ENCODE assay signal across 31 cellular contexts in the genomic region with DNA sequence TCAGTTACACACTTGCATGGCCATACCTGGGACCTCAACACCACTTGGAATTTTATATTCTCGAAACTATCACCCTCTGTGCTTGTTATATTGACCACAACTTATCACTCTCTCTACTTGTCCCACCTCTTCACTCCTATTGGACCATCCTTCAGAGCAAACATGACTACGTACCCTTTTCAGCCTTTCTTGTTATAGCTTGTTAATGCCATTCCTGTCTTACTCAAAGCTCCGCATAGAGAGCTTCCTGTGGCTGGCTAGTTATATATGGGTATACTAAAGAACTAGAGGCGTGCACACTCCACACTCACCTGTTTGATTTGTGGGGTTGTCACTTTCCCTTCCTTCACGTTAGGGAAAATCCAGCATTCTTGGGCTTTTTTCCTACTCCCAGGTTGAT.
"Had no signal": no experiment of that assay in that cellular context is flagged by ENCODE, and none has a peak within 500 bp of the region (broad histone marks: within the 10 kb centered on the region; RNA-seq: fewer than 3 reads in every experiment).

No MANE protein-coding gene starts in this region.

- H3K79me2 ChIP-seq: hepatocyte had no signal

- H2AFZ ChIP-seq: hepatocyte had no signal

- H3K27me3 ChIP-seq: ascending aorta, breast epithelium, dorsolateral prefrontal cortex, esophagus muscularis mucosa, gastroesophageal sphincter, heart right ventricle, hepatocyte had no signal

- H3K27ac ChIP-seq: ascending aorta, breast epithelium, coronary artery, dorsolateral prefrontal cortex, esophagus muscularis mucosa, gastroesophageal sphincter, heart right ventricle, hepatocyte, VCaP had no signal

- H3K36me3 ChIP-seq: ascending aorta, breast epithelium, esophagus muscularis mucosa, gastroesophageal sphincter, heart right ventricle had no signal

- H3K4me3 Mint-ChIP-seq: activated CD4-positive, alpha-beta memory T cell treated with anti-CD3 and anti-CD28 coated beads, Interleukin-2, amount 10 ng/mL, durations not matched to agents 7 days and 5 days; activated CD4-positive, alpha-beta T cell treated with anti-CD3 and anti-CD28 coated beads, Interleukin-2, amount 10 ng/mL, durations not matched to agents 7 days and 5 days; activated naive CD4-positive, alpha-beta T cell treated with anti-CD3 and anti-CD28 coated beads, Interleukin-2, amount 10 ng/mL, durations not matched to agents 7 days and 5 days; activated naive CD8-positive, alpha-beta T cell treated with anti-CD3 and anti-CD28 coated beads, Interleukin-2, amount 10 ng/mL, durations not matched to agents 7 days and 5 days; activated T-cell treated with anti-CD3 and anti-CD28 coated beads, Interleukin-2, amount 50 U/mL, for 24 hours; activated T-cell treated with anti-CD3 and anti-CD28 coated beads, Interleukin-2, amount 50 U/mL, for 72 hours; brain; central memory CD8-positive, alpha-beta T cell; dendritic cell treated with granulocyte-macrophage colony-stimulating factor and Interleukin-4, amounts not matched to agents 40 ng/mL and 50 ng/mL, for 4 days; WTC11 had no signal

- H3K4me1 ChIP-seq: ascending aorta, breast epithelium, esophagus muscularis mucosa, gastroesophageal sphincter, heart right ventricle had no signal

- H3K4me2 ChIP-seq: hepatocyte had no signal

- H3K4me1 Mint-ChIP-seq: activated CD4-positive, alpha-beta memory T cell treated with anti-CD3 and anti-CD28 coated beads, Interleukin-2, amount 10 ng/mL, durations not matched to agents 7 days and 5 days; activated CD4-positive, alpha-beta T cell treated with anti-CD3 and anti-CD28 coated beads, Interleukin-2, amount 10 ng/mL, durations not matched to agents 7 days and 5 days; activated naive CD4-positive, alpha-beta T cell treated with anti-CD3 and anti-CD28 coated beads, Interleukin-2, amount 10 ng/mL, durations not matched to agents 7 days and 5 days; brain; central memory CD8-positive, alpha-beta T cell; WTC11 had no signal

- H3K9me3 Mint-ChIP-seq: activated CD4-positive, alpha-beta memory T cell treated with anti-CD3 and anti-CD28 coated beads, Interleukin-2, amount 10 ng/mL, durations not matched to agents 7 days and 5 days; activated CD4-positive, alpha-beta T cell treated with anti-CD3 and anti-CD28 coated beads, Interleukin-2, amount 10 ng/mL, durations not matched to agents 7 days and 5 days; activated naive CD4-positive, alpha-beta T cell treated with anti-CD3 and anti-CD28 coated beads, Interleukin-2, amount 10 ng/mL, durations not matched to agents 7 days and 5 days; activated naive CD4-positive, alpha-beta T cell treated with anti-CD3 and anti-CD28 coated beads, Interleukin-2, amount 50 U/mL, for 72 hours; activated T-cell treated with anti-CD3 and anti-CD28 coated beads, Interleukin-2, amount 50 U/mL, for 24 hours; activated T-cell treated with anti-CD3 and anti-CD28 coated beads, Interleukin-2, amount 50 U/mL, for 72 hours; brain; central memory CD8-positive, alpha-beta T cell; dendritic cell treated with granulocyte-macrophage colony-stimulating factor and Interleukin-4, amounts not matched to agents 40 ng/mL and 50 ng/mL, for 4 days had no signal

- H3K27me3 Mint-ChIP-seq: activated CD4-positive, alpha-beta memory T cell treated with anti-CD3 and anti-CD28 coated beads, Interleukin-2, amount 10 ng/mL, durations not matched to agents 7 days and 5 days; activated CD4-positive, alpha-beta T cell treated with anti-CD3 and anti-CD28 coated beads, Interleukin-2, amount 10 ng/mL, durations not matched to agents 7 days and 5 days; activated naive CD4-positive, alpha-beta T cell treated with anti-CD3 and anti-CD28 coated beads, Interleukin-2, amount 10 ng/mL, durations not matched to agents 7 days and 5 days; activated naive CD8-positive, alpha-beta T cell treated with anti-CD3 and anti-CD28 coated beads, Interleukin-2, amount 10 ng/mL, durations not matched to agents 7 days and 5 days; activated T-cell treated with anti-CD3 and anti-CD28 coated beads, Interleukin-2, amount 50 U/mL, for 24 hours; central memory CD8-positive, alpha-beta T cell; dendritic cell treated with granulocyte-macrophage colony-stimulating factor and Interleukin-4, amounts not matched to agents 40 ng/mL and 50 ng/mL, for 4 days had no signal

- DNase-seq: activated CD4-positive, alpha-beta memory T cell treated with anti-CD3 and anti-CD28 coated beads, Interleukin-2, amount 10 ng/mL, durations not matched to agents 7 days and 5 days; activated CD4-positive, alpha-beta T cell treated with anti-CD3 and anti-CD28 coated beads for 1 hour; activated CD4-positive, alpha-beta T cell treated with anti-CD3 and anti-CD28 coated beads for 4 hours; activated CD4-positive, alpha-beta T cell treated with anti-CD3 and anti-CD28 coated beads, Interleukin-2, amount 10 ng/mL, durations not matched to agents 7 days and 5 days; activated CD4-positive, alpha-beta T cell treated with anti-CD3 and anti-CD28 coated beads, Interleukin-2, amount 50 U/mL, for 4 hours; activated CD8-positive, alpha-beta memory T cell treated with anti-CD3 and anti-CD28 coated beads, Interleukin-2, amount 50 U/mL, for 48 hours; activated gamma-delta T cell; activated naive CD4-positive, alpha-beta T cell; activated naive CD4-positive, alpha-beta T cell treated with anti-CD3 and anti-CD28 coated beads, Interleukin-2, amount 10 ng/mL, durations not matched to agents 7 days and 5 days; activated naive CD8-positive, alpha-beta T cell treated with anti-CD3 and anti-CD28 coated beads, Interleukin-2, amount 10 ng/mL, durations not matched to agents 7 days and 5 days; activated T-cell treated with anti-CD3 and anti-CD28 coated beads for 4 hours; activated T-cell treated with anti-CD3 and anti-CD28 coated beads, Interleukin-2, amount 50 U/mL, for 24 hours; activated T-cell treated with anti-CD3 and anti-CD28 coated beads, Interleukin-2, amount 50 U/mL, for 72 hours; dorsolateral prefrontal cortex; effector memory CD4-positive, alpha-beta T cell; erythroblast; foreskin melanocyte; heart right ventricle; T-helper 2 cell had no signal

- H3K36me3 Mint-ChIP-seq: activated naive CD4-positive, alpha-beta T cell treated with anti-CD3 and anti-CD28 coated beads, Interleukin-2, amount 10 ng/mL, durations not matched to agents 7 days and 5 days; activated naive CD4-positive, alpha-beta T cell treated with anti-CD3 and anti-CD28 coated beads, Interleukin-2, amount 50 U/mL, for 72 hours; activated naive CD8-positive, alpha-beta T cell treated with anti-CD3 and anti-CD28 coated beads, Interleukin-2, amount 10 ng/mL, durations not matched to agents 7 days and 5 days; brain; WTC11 had no signal

- H3K4me3 ChIP-seq: ascending aorta, breast epithelium, coronary artery, dorsolateral prefrontal cortex, esophagus muscularis mucosa, gastroesophageal sphincter, heart right ventricle, hepatocyte had no signal

- ATAC-seq: activated naive CD4-positive, alpha-beta T cell treated with anti-CD3 and anti-CD28 coated beads, Interleukin-2, amount 50 U/mL, for 72 hours; activated T-cell treated with anti-CD3 and anti-CD28 coated beads, Interleukin-2, amount 50 U/mL, for 72 hours; gastroesophageal sphincter; heart right ventricle; WTC11 had no signal

- H3K27ac Mint-ChIP-seq: activated CD4-positive, alpha-beta memory T cell treated with anti-CD3 and anti-CD28 coated beads, Interleukin-2, amount 10 ng/mL, durations not matched to agents 7 days and 5 days; activated CD4-positive, alpha-beta T cell treated with anti-CD3 and anti-CD28 coated beads, Interleukin-2, amount 10 ng/mL, durations not matched to agents 7 days and 5 days; activated naive CD4-positive, alpha-beta T cell treated with anti-CD3 and anti-CD28 coated beads, Interleukin-2, amount 10 ng/mL, durations not matched to agents 7 days and 5 days; activated naive CD4-positive, alpha-beta T cell treated with anti-CD3 and anti-CD28 coated beads, Interleukin-2, amount 50 U/mL, for 72 hours; activated naive CD8-positive, alpha-beta T cell treated with anti-CD3 and anti-CD28 coated beads, Interleukin-2, amount 10 ng/mL, durations not matched to agents 7 days and 5 days; activated T-cell treated with anti-CD3 and anti-CD28 coated beads, Interleukin-2, amount 50 U/mL, for 24 hours; activated T-cell treated with anti-CD3 and anti-CD28 coated beads, Interleukin-2, amount 50 U/mL, for 72 hours; brain; dendritic cell treated with granulocyte-macrophage colony-stimulating factor and Interleukin-4, amounts not matched to agents 40 ng/mL and 50 ng/mL, for 4 days; WTC11 had no signal

- H3K9me3 ChIP-seq: ascending aorta, breast epithelium, esophagus muscularis mucosa, gastroesophageal sphincter, heart right ventricle had no signal
